ENCODE assay signal across 12 cellular contexts in the genomic region with DNA sequence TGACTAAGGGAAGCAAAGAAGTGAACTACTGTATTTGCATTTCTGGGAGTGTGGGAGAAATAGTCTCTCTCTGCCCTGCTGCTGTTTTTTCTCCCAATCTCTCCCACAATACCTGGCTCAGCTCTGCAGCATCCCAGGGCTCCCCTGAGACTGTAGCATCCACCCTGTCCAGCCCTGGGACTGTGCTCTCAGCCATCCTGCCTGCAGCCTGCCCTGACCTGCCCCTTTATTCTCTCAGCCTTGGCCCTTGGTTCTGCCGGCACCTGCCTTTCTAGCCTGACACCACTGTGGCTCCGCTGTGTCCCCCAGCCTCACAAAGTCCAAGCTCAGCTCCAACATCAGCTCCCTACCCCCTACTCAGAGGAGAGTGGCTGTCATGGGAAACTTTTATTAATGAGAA. TPM values are rescaled to one million over a fixed set of nuclear protein-coding genes. Genes with fewer than 3 reads are reported as not detected.
"Had no signal": no experiment of that assay in that cellular context is flagged by ENCODE, and none has a peak within 500 bp of the region (broad histone marks: within the 10 kb centered on the region; RNA-seq: fewer than 3 reads in every experiment).

No MANE protein-coding gene starts in this region.

- H3K9me3 ChIP-seq: HAP-1 had no signal

- H2AFZ ChIP-seq: GM23248 had no signal

- H3K4me3 Mint-ChIP-seq: HFFc6 had no signal

- H3K27ac Mint-ChIP-seq: HFFc6 had no signal

- H3K4me1 ChIP-seq: HAP-1 had no signal

- H3K4me3 ChIP-seq: GM23248, HAP-1, K562 had no signal

- H3K27ac ChIP-seq: GM23248, HL-60 had no signal

- ATAC-seq: HCT116, K562 had no signal

- H3K9ac ChIP-seq: GM23248 had no signal

- FAIRE-seq: K562 had no signal

- H3K36me3 ChIP-seq: HAP-1 had no signal

- DNase-seq: GM23248, GOT3, H7, HFFc6, IMR-90, KG1 had no signal

RNA-seq across cellular contexts. Expression of a gene that starts 1.9 kb away (rescaled TPM):
- total RNA-seq: GM23248, H4, H7, HFFc6, HT1080, IMR-90, K562 had no signal
- polyA plus RNA-seq: GM23248, IMR-90, K562 had no signal

RNA-seq across cellular contexts. Expression of a gene that starts 6.7 kb away (rescaled TPM):
- total RNA-seq: GM23248, H7, HFFc6, HT1080, IMR-90, K562 had no signal
- polyA plus RNA-seq: GM23248, IMR-90, K562 had no signal

RNA-seq across cellular contexts. Expression of a gene that starts 48.7 kb away (rescaled TPM):
- total RNA-seq: GM23248, H4, H7, HFFc6, HT1080, IMR-90 had no signal
- polyA plus RNA-seq: GM23248, IMR-90, K562 had no signal

RNA-seq across cellular contexts. Expression of a gene that starts 50.1 kb away (rescaled TPM):
- total RNA-seq: GM23248, H4, H7, HFFc6, HT1080, IMR-90, K562 had no signal
- polyA plus RNA-seq: GM23248, IMR-90, K562 had no signal
